In the genomic region with DNA sequence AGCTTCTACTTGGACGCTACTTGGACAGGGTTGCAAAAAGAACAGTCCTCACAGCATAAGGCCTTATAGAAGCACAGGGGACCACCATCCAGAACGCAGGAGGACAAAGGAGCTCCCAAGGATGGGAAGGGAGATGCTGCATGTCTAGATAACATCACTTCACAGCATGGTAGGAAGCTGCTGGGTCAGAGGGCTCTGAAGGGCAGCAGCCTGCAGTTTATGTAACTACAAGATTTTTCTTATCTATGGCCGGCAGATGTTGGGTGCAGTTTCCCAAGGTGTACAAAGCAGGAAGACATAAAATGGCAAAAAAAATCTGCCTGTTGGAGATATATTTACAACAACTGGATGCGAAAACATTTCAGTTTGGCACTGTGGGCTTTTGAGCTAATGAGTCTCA, we compare ENCODE assay signal across 1 cellular context.
TF ChIP-seq lines count a peak whose summit lies in the region.

No MANE protein-coding gene starts in this region.

TF ChIP-seq in K562, 482 proteins besides CTCF, POLR2A, EP300 and RAD21 (continued from another document and continues in another):
- TF ChIP-seq ZBTB11 (CRISPR knock-in tag; IDR thresholded peaks at IDR 0.05) (no peak), ELF2 (CRISPR knock-in tag; IDR thresholded peaks at IDR 0.05) (no peak), ZNF436 (CRISPR knock-in tag; IDR thresholded peaks at IDR 0.05) (no peak), LCOR (CRISPR knock-in tag; IDR thresholded peaks at IDR 0.05) (no peak), SMAD2 (IDR thresholded peaks at IDR 0.05; ENCODE audit: low read depth, low read length) (no peak), ZNF175 (CRISPR knock-in tag; IDR thresholded peaks at IDR 0.05; ENCODE audit: low read depth) (peak; percentile 88; the same call in 1 of the 2 replicates), NFE2 (IDR thresholded peaks at IDR 0.05; ENCODE audit: low read depth) (no peak), TCF7L2 (IDR thresholded peaks at IDR 0.05; ENCODE audit: low read depth, low read length) (no peak), ZNF830 (CRISPR knock-in tag; IDR thresholded peaks at IDR 0.05) (no peak), FOXJ2 (tag; IDR thresholded peaks at IDR 0.05) (no peak), EHMT2 (IDR thresholded peaks at IDR 0.05) (no peak), MIER1 (IDR thresholded peaks at IDR 0.05; ENCODE audit: low read depth) (no peak), POLR3A (IDR thresholded peaks at IDR 0.05; ENCODE audit: borderline replicate concordance, extremely low read depth, insufficient read depth, insufficient read length) (no peak), HES1 (IDR thresholded peaks at IDR 0.05; ENCODE audit: low read depth) (peak; percentile 87), NCOA1 (IDR thresholded peaks at IDR 0.05; ENCODE audit: low read depth) (peak; percentile 54; the same call in 1 of the 2 replicates), ZNF23 (CRISPR knock-in tag; IDR thresholded peaks at IDR 0.05) (no peak), POLR2G (IDR thresholded peaks at IDR 0.05; ENCODE audit: low read depth, low read length) (no peak), ESRRA (IDR thresholded peaks at IDR 0.05; ENCODE audit: borderline replicate concordance, low read depth) (peak; percentile 48), HINFP (tag; conservative IDR thresholded peaks at IDR 0.05; ENCODE audit: low read depth) (no peak), SMARCE1 (IDR thresholded peaks at IDR 0.05) (peak; percentile 79), NR4A1 (CRISPR knock-in tag; IDR thresholded peaks at IDR 0.05) (no peak), NR4A1 (tag; IDR thresholded peaks at IDR 0.05) (no peak), ZNF146 (CRISPR knock-in tag; IDR thresholded peaks at IDR 0.05; ENCODE audit: unreplicated experiment) (no peak), ZNF212 (CRISPR knock-in tag; IDR thresholded peaks at IDR 0.05) (no peak), JUN (IDR thresholded peaks at IDR 0.05; ENCODE audit: borderline replicate concordance, low read depth, low read length) (no peak), JUN (CRISPR knock-in tag; IDR thresholded peaks at IDR 0.05; ENCODE audit: borderline replicate concordance) (no peak), YBX1 (IDR thresholded peaks at IDR 0.05) (no peak), CBFA2T3 (IDR thresholded peaks at IDR 0.05) (peak; percentile 97), TEAD1 (CRISPR knock-in tag; IDR thresholded peaks at IDR 0.05) (no peak), ARID1B (IDR thresholded peaks at IDR 0.05) (peak; percentile 97), BDP1 (IDR thresholded peaks at IDR 0.05; ENCODE audit: insufficient read depth, insufficient read length) (no peak), RFX5 (IDR thresholded peaks at IDR 0.05; ENCODE audit: low read depth, low read length) (no peak), KAT7 (CRISPR knock-in tag; IDR thresholded peaks at IDR 0.05; ENCODE audit: borderline replicate concordance) (no peak), NRF1 (conservative IDR thresholded peaks at IDR 0.05 in 1 of 2, IDR thresholded peaks at IDR 0.05 in 1 of 2) (no peak), CBX3 (IDR thresholded peaks at IDR 0.05; ENCODE audit: borderline replicate concordance in 1 of 2, low read length in 2 of 2) (peak in 1 of 2 experiments; percentile 41; a peak in 1 of 3 replicates), TAL1 (IDR thresholded peaks at IDR 0.05) (peak; percentile 98), SREBF1 (IDR thresholded peaks at IDR 0.05; ENCODE audit: borderline replicate concordance, low read depth, low read length) (no peak), MAZ (CRISPR knock-in tag; conservative IDR thresholded peaks at IDR 0.05 in 1 of 2, IDR thresholded peaks at IDR 0.05 in 1 of 2) (no peak), CTBP1 (IDR thresholded peaks at IDR 0.05; ENCODE audit: borderline replicate concordance) (peak; percentile 98)
- TF ChIP-seq, protein P1, sequence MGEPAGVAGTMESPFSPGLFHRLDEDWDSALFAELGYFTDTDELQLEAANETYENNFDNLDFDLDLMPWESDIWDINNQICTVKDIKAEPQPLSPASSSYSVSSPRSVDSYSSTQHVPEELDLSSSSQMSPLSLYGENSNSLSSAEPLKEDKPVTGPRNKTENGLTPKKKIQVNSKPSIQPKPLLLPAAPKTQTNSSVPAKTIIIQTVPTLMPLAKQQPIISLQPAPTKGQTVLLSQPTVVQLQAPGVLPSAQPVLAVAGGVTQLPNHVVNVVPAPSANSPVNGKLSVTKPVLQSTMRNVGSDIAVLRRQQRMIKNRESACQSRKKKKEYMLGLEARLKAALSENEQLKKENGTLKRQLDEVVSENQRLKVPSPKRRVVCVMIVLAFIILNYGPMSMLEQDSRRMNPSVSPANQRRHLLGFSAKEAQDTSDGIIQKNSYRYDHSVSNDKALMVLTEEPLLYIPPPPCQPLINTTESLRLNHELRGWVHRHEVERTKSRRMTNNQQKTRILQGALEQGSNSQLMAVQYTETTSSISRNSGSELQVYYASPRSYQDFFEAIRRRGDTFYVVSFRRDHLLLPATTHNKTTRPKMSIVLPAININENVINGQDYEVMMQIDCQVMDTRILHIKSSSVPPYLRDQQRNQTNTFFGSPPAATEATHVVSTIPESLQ (CRISPR knock-in tag; IDR thresholded peaks at IDR 0.05) = no peak
- TF ChIP-seq, protein P2, sequence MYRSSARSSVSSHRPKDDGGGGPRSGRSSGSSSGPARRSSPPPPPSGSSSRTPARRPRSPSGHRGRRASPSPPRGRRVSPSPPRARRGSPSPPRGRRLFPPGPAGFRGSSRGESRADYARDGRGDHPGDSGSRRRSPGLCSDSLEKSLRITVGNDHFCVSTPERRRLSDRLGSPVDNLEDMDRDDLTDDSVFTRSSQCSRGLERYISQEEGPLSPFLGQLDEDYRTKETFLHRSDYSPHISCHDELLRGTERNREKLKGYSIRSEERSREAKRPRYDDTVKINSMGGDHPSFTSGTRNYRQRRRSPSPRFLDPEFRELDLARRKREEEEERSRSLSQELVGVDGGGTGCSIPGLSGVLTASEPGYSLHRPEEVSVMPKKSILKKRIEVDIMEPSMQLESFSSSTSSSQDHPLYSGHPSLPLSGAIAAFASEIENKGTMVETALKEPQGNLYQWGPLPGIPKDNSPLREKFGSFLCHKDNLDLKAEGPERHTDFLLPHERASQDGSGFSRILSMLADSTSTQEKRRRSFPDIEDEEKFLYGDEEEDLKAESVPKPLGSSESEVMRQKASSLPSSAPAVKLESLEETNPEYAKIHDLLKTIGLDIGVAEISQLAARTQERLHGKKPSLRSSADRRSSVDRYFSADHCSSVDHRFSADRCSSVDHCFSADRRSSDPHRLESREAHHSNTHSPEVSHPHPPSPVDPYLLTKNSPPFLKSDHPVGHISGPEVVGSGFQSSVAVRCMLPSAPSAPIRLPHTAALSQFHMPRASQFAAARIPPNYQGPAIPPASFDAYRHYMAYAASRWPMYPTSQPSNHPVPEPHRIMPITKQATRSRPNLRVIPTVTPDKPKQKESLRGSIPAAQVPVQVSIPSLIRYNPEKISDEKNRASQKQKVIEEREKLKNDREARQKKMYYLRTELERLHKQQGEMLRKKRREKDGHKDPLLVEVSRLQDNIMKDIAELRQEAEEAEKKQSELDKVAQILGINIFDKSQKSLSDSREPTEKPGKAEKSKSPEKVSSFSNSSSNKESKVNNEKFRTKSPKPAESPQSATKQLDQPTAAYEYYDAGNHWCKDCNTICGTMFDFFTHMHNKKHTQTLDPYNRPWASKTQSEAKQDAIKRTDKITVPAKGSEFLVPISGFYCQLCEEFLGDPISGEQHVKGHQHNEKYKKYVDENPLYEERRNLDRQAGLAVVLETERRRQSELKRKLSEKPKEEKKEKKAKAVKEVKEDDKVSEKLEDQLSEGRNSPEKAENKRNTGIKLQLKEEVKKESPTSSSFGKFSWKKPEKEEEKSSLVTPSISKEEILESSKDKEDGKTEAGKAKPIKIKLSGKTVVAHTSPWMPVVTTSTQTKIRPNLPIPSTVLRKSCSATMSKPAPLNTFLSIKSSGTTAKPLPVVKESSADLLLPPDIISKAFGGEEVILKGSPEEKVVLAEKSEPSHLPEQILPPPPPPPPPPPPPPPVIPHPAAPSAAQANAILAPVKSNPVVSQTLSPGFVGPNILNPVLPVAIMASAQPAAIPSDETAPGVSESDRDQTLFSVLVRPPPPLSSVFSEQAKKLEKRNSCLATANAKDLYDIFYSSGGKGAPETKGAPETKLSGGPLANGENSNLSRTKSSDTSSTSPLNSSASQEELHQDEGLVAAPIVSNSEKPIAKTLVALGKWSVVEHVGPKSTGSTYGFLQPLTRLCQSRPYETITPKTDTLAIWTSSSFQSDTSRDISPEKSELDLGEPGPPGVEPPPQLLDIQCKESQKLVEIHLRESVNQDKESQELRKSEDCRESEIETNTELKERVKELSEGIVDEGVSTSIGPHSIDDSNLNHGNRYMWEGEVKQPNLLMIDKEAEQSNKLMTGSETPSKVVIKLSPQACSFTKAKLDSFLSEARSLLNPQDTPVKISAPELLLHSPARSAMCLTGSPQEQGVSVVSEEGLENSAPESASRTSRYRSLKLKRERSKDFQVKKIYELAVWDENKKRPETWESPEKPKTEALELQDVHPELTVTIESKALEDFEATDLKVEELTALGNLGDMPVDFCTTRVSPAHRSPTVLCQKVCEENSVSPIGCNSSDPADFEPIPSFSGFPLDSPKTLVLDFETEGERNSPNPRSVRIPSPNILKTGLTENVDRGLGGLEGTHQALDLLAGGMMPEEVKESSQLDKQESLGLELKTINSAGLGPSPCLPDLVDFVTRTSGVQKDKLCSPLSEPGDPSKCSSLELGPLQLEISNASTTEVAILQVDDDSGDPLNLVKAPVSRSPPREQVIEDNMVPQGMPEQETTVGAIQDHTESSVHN (IDR thresholded peaks at IDR 0.05; ENCODE audit: borderline replicate concordance in 1 of 2, low read depth in 1 of 2) = no peak
- TF ChIP-seq, protein P3, sequence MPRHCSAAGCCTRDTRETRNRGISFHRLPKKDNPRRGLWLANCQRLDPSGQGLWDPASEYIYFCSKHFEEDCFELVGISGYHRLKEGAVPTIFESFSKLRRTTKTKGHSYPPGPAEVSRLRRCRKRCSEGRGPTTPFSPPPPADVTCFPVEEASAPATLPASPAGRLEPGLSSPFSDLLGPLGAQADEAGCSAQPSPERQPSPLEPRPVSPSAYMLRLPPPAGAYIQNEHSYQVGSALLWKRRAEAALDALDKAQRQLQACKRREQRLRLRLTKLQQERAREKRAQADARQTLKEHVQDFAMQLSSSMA (CRISPR knock-in tag; IDR thresholded peaks at IDR 0.05) = no peak
